In genomic region chr3:183006396-183007002, GRCh38 we compare ENCODE assay signal across 24 cellular contexts. TPM values are rescaled to one million over a fixed set of nuclear protein-coding genes. Genes with fewer than 3 reads are reported as not detected.
DNase-seq lines count a peak whose midpoint lies in the region; ATAC-seq and TF ChIP-seq lines count a peak whose summit lies in the region.
"Had no signal": no experiment of that assay in that cellular context is flagged by ENCODE, and none has a peak within 500 bp of the region (broad histone marks: within the 10 kb centered on the region; RNA-seq: fewer than 3 reads in every experiment).

No MANE protein-coding gene starts in this region.

- no peaks in the 10 kb centered on the region for H3K27me3 ChIP-seq in GM23338 (ENCODE audit: insufficient read depth)
- H3K27me3 ChIP-seq: SJSA1 had no signal

- H3K27ac ChIP-seq in GM23338 (ENCODE audit: low read depth), result no peak overlapping the region
- H3K27ac ChIP-seq: GM23248, PC-9, SJSA1 had no signal

- H3K9me2 ChIP-seq in GM23338 (ENCODE audit: insufficient read depth), result no peaks in the 10 kb centered on the region

- H3K36me3 Mint-ChIP-seq in GM23338 (ENCODE audit: low read depth) (no peaks in the 10 kb centered on the region), WTC11 (no peaks in the 10 kb centered on the region)
- H3K36me3 Mint-ChIP-seq in T-helper 2 cell treated with Interferon-gamma antibody and Interleukin-4, amounts not matched to agents 5 μg/mL and 100 μg/mL, for 36 hours (ENCODE audit: low read depth), result no peaks in the 10 kb centered on the region

- H3K4me1 Mint-ChIP-seq in GM23338 (peaks cover 19% of the 10 kb centered on the region), WTC11 (peaks cover 18% of the 10 kb centered on the region)
- no peaks in the 10 kb centered on the region for H3K4me1 Mint-ChIP-seq in T-helper 2 cell treated with Interferon-gamma antibody and Interleukin-4, amounts not matched to agents 5 μg/mL and 100 μg/mL, for 36 hours (ENCODE audit: low read depth)

- H3K27me3 Mint-ChIP-seq in GM23338 (ENCODE audit: insufficient read depth, low read depth, poor library complexity) (peaks cover 2% of the 10 kb centered on the region), WTC11 (ENCODE audit: low read depth) (no peaks in the 10 kb centered on the region; the same call in 1 of the 2 replicates)
- H3K27me3 Mint-ChIP-seq in T-helper 2 cell treated with Interferon-gamma antibody and Interleukin-4, amounts not matched to agents 5 μg/mL and 100 μg/mL, for 36 hours (ENCODE audit: low read depth), result no peaks in the 10 kb centered on the region

- CTCF ChIA-PET in WTC11 (lab: Charles Lee), result interaction anchor here (0.9 kb wide), 1 partner anchor 102 kb away, joined by 3 read pairs; no protein-coding TSS in a partner anchor

- DNase-seq in GM23338 (ENCODE audit: low spot score), result peak; percentile 42
- DNase-seq in WTC11 (ENCODE audit: low spot score), result no peak
- DNase-seq in fibroblast of gingiva (ENCODE audit: low read depth), result peak; percentile 24
- DNase-seq in iPS-NIHi7 (ENCODE audit: extremely low spot score), result peak; percentile 40
- no peak for DNase-seq in T-helper 2 cell treated with Interferon-gamma antibody and Interleukin-4, amounts not matched to agents 5 μg/mL and 100 μg/mL, for 36 hours (ENCODE audit: low spot score)
- no peak for DNase-seq in GDM1 (lab: John Stamatoyannopoulos, UW)
- DNase-seq in NOMO-1 treated with dmso at 0.1 percent for 144 hours (lab: John Stamatoyannopoulos, UW; ENCODE audit: unreplicated experiment), result no peak
- no peak for DNase-seq in T-helper 9 cell
- DNase-seq: DMS153, DND-41, GM23248, IMR-90, KG1, NCI-H1092, NCI-H1417 treated with DMSO at 0.1 percent for 48 hours, NCI-H1694 treated with DMSO at 0.1 percent for 48 hours, NCI-H2081 treated with DMSO at 0.1 percent for 48 hours, NCI-H2171, NCI-H524, NCI-H748 treated with DMSO at 0.1 percent for 48 hours, PC-9 had no signal

- no peak overlapping the region for H3K4me3 ChIP-seq in GM23338
- H3K4me3 ChIP-seq: GM23248, PC-9, SJSA1 had no signal

- no peaks in the 10 kb centered on the region for H3K79me2 ChIP-seq in GM23338 (replicated peaks; ENCODE audit: insufficient read depth)

- no peak overlapping the region for H3K4me3 Mint-ChIP-seq in GM23338
- no peak overlapping the region for H3K4me3 Mint-ChIP-seq in WTC11
- no peak overlapping the region for H3K4me3 Mint-ChIP-seq in T-helper 2 cell treated with Interferon-gamma antibody and Interleukin-4, amounts not matched to agents 5 μg/mL and 100 μg/mL, for 36 hours

- POLR2A ChIA-PET in WTC11 (lab: Charles Lee), result no interaction called here

- H3K4me1 ChIP-seq in GM23338 (ENCODE audit: insufficient read depth), result peaks cover 11% of the 10 kb centered on the region

- no peaks in the 10 kb centered on the region for H3K36me3 ChIP-seq in GM23338 (ENCODE audit: insufficient read depth)
- H3K36me3 ChIP-seq: SJSA1 had no signal

- H2AFZ ChIP-seq in GM23338, result 0 out of 2 replicates have a peak overlapping the region, but pooled peaks have one; percentile 0
- H2AFZ ChIP-seq: GM23248, PC-9 had no signal

- H4K20me1 ChIP-seq in GM23338 (replicated peaks; ENCODE audit: insufficient read depth), result no peaks in the 10 kb centered on the region

- H3F3A ChIP-seq in GM23338 (replicated peaks; ENCODE audit: low read depth), result no peaks in the 10 kb centered on the region

- peak overlapping the region; percentile 46 for H3K4me2 ChIP-seq in GM23338
- H3K4me2 ChIP-seq: PC-9 had no signal

- H3K9me3 Mint-ChIP-seq in GM23338 (no peaks in the 10 kb centered on the region), WTC11 (no peaks in the 10 kb centered on the region)
- no peaks in the 10 kb centered on the region for H3K9me3 Mint-ChIP-seq in T-helper 2 cell treated with Interferon-gamma antibody and Interleukin-4, amounts not matched to agents 5 μg/mL and 100 μg/mL, for 36 hours

- peak; percentile 87 for ATAC-seq in GM23338
- ATAC-seq in WTC11, result peak; percentile 85
- ATAC-seq: HCT116, Right ventricle myocardium inferior had no signal

- no peak for TF ChIP-seq CTCF in GM23338 (conservative IDR thresholded peaks at IDR 0.05; ENCODE audit: low read depth in 2 of 2)
- TF ChIP-seq CTCF in WTC11 (IDR thresholded peaks at IDR 0.05), result no peak

- peak overlapping the region; percentile 36; the same call in 1 of the 2 replicates for H3K27ac Mint-ChIP-seq in GM23338
- H3K27ac Mint-ChIP-seq in WTC11, result peak overlapping the region; percentile 24; the same call in 1 of the 2 replicates
- no peak overlapping the region for H3K27ac Mint-ChIP-seq in T-helper 2 cell treated with Interferon-gamma antibody and Interleukin-4, amounts not matched to agents 5 μg/mL and 100 μg/mL, for 36 hours

TF ChIP-seq in GM23338, 12 proteins besides CTCF, POLR2A, EP300 and RAD21 (continues in another document):
- no peak for TF ChIP-seq JUNB (IDR thresholded peaks at IDR 0.05; ENCODE audit: unreplicated experiment)
- no peak for TF ChIP-seq ZNF114 (CRISPR knock-in tag; IDR thresholded peaks at IDR 0.05)

TF ChIP-seq in WTC11, 78 proteins besides CTCF, POLR2A, EP300 and RAD21 (continues in another document):
- TF ChIP-seq MYBL2 (CRISPR knock-in tag; IDR thresholded peaks at IDR 0.05) (no peak), GTF2I (CRISPR knock-in tag; conservative IDR thresholded peaks at IDR 0.05) (no peak), USF2 (CRISPR knock-in tag; IDR thresholded peaks at IDR 0.05) (no peak), CREB1 (CRISPR knock-in tag; IDR thresholded peaks at IDR 0.05) (no peak), ZBTB21 (CRISPR knock-in tag; IDR thresholded peaks at IDR 0.05; ENCODE audit: borderline replicate concordance) (no peak), CDX4 (CRISPR knock-in tag; IDR thresholded peaks at IDR 0.05; ENCODE audit: borderline replicate concordance) (no peak), OVOL2 (CRISPR knock-in tag; IDR thresholded peaks at IDR 0.05; ENCODE audit: borderline replicate concordance) (no peak), ZNF232 (CRISPR knock-in tag; IDR thresholded peaks at IDR 0.05) (no peak), CREM (CRISPR knock-in tag; IDR thresholded peaks at IDR 0.05) (no peak), JAZF1 (CRISPR knock-in tag; IDR thresholded peaks at IDR 0.05) (no peak), TEAD1 (CRISPR knock-in tag; IDR thresholded peaks at IDR 0.05) (no peak), NR3C1 (CRISPR knock-in tag; conservative IDR thresholded peaks at IDR 0.05; ENCODE audit: low read depth) (no peak), ZNF416 (CRISPR knock-in tag; IDR thresholded peaks at IDR 0.05) (no peak), ZNF396 (CRISPR knock-in tag; IDR thresholded peaks at IDR 0.05; ENCODE audit: borderline replicate concordance) (no peak), ARID4B (CRISPR knock-in tag; IDR thresholded peaks at IDR 0.05; ENCODE audit: borderline replicate concordance) (no peak), GRHL2 (CRISPR knock-in tag; IDR thresholded peaks at IDR 0.05; ENCODE audit: insufficient replicate concordance, severe bottlenecking) (no peak)

RNA-seq across cellular contexts. Expression of gene DCUN1D1, which starts 26.2 kb away (rescaled TPM):
- 53.5 and 64.8 TPM in 2 replicates for total RNA-seq in GM23338 (2014; rRNA removed; shearing (Covaris generic))
- 26.8 and 29.5 TPM in 2 replicates for polyA plus RNA-seq in GM23338 (2016; fragmentation: Nextera tagmentation; extraction: Ambion mirVana)
- total RNA-seq in WTC11 (2021), result 50.4 to 64.5 TPM (median 56.3 TPM) in 3 replicates

Comparison
In these comparisons a context has a peak if more than half of its experiments do, and no peak if none do; other contexts are left out.
1. DNase-seq: peak in GM23338 (single experiment), fibroblast of gingiva (single experiment) and iPS-NIHi7 (single experiment); none in WTC11 (single experiment), T-helper 2 cell treated with Interferon-gamma antibody and Interleukin-4, amounts not matched to agents 5 μg/mL and 100 μg/mL, for 36 hours (single experiment), GDM1 (single experiment), NOMO-1 treated with dmso at 0.1 percent for 144 hours (single experiment) and T-helper 9 cell (single experiment).